13 cellular contexts compared by ENCODE assay signal in genomic region chr2:47301277-47301618, GRCh38.
A peak's percentile ranks its signal among the peaks of the same experiment; 100 is the strongest.
DNase-seq lines count a peak whose midpoint lies in the region; ATAC-seq and TF ChIP-seq lines count a peak whose summit lies in the region.
"Had no signal": no experiment of that assay in that cellular context is flagged by ENCODE, and none has a peak within 500 bp of the region (broad histone marks: within the 10 kb centered on the region; RNA-seq: fewer than 3 reads in every experiment).

No MANE protein-coding gene starts in this region.

- H3K4me3 Mint-ChIP-seq in natural killer cell treated with Interleukin-12 subunit alpha and Interleukin-12 subunit beta and Interleukin-15 and Interleukin-18, amount 100 ng/mL, for 72 hours, result no peak overlapping the region

- no peak overlapping the region for H3K27ac Mint-ChIP-seq in natural killer cell treated with Interleukin-12 subunit alpha and Interleukin-12 subunit beta and Interleukin-15 and Interleukin-18, amount 100 ng/mL, for 72 hours

- no peaks in the 10 kb centered on the region for H3K9me3 Mint-ChIP-seq in natural killer cell treated with Interleukin-12 subunit alpha and Interleukin-12 subunit beta and Interleukin-15 and Interleukin-18, amount 100 ng/mL, for 72 hours

- no peaks in the 10 kb centered on the region for H3K27me3 ChIP-seq in lower lobe of right lung (ENCODE audit: low read depth)
- H3K27me3 ChIP-seq in prostate gland (replicated peaks; ENCODE audit: insufficient read depth), result no peaks in the 10 kb centered on the region
- H3K27me3 ChIP-seq: gastroesophageal sphincter had no signal

- no peaks in the 10 kb centered on the region for H3K36me3 ChIP-seq in lower lobe of right lung
- no peaks in the 10 kb centered on the region for H3K36me3 ChIP-seq in prostate gland
- H3K36me3 ChIP-seq: gastroesophageal sphincter had no signal

- TF ChIP-seq POLR2A in prostate gland (IDR thresholded peaks at IDR 0.05), result no peak

- DNase-seq in GM12864 (ENCODE audit: low read depth) (peak; percentile 48), RPMI8226 (peak; percentile 30), lower lobe of right lung (no peak), prostate gland (ENCODE audit: low spot score) (no peak), GM19240 (ENCODE audit: insufficient read length, low spot score) (no peak)
- no peak for DNase-seq in natural killer cell treated with Interleukin-12 subunit alpha and Interleukin-12 subunit beta and Interleukin-15 and Interleukin-18, amount 100 ng/mL, for 72 hours (ENCODE audit: low spot score)
- DNase-seq: activated naive CD4-positive, alpha-beta T cell treated with Interleukin-2 at 50 U/mL for 16 hours; cortex of kidney; mesendoderm; NCI-H1694 treated with DMSO at 0.1 percent for 48 hours had no signal

- intact Hi-C loops in lower lobe of right lung (cut with DNase I), result no loop called here
- intact Hi-C loops in prostate gland (cut with DNase I), result no loop called here

- ATAC-seq in GM19455 (IDR thresholded peaks at IDR 0.05; ENCODE audit: unreplicated experiment) (peak; percentile 52), HG03039 (IDR thresholded peaks at IDR 0.05; ENCODE audit: unreplicated experiment) (peak; percentile 71), lower lobe of right lung (no peak)
- no peak for ATAC-seq in natural killer cell treated with Interleukin-12 subunit alpha and Interleukin-12 subunit beta and Interleukin-15 and Interleukin-18, amount 100 ng/mL, for 72 hours
- ATAC-seq: gastroesophageal sphincter had no signal

- H3K27ac ChIP-seq in lower lobe of right lung, result no peak overlapping the region
- H3K27ac ChIP-seq in prostate gland, result no peak overlapping the region
- H3K27ac ChIP-seq: gastroesophageal sphincter had no signal

- H3K9me3 ChIP-seq in lower lobe of right lung (no peaks in the 10 kb centered on the region), prostate gland (no peaks in the 10 kb centered on the region)
- H3K9me3 ChIP-seq: gastroesophageal sphincter had no signal

- H3K4me1 ChIP-seq in lower lobe of right lung, result peaks cover 18% of the 10 kb centered on the region
- no peaks in the 10 kb centered on the region for H3K4me1 ChIP-seq in prostate gland (replicated peaks)

- peaks cover 10 to 11% of the 10 kb centered on the region in 2 donors for H3K4me1 Mint-ChIP-seq in natural killer cell treated with Interleukin-12 subunit alpha and Interleukin-12 subunit beta and Interleukin-15 and Interleukin-18, amount 100 ng/mL, for 72 hours (ENCODE audit: low read depth in 2 of 2)

- H3K36me3 Mint-ChIP-seq in natural killer cell treated with Interleukin-12 subunit alpha and Interleukin-12 subunit beta and Interleukin-15 and Interleukin-18, amount 100 ng/mL, for 72 hours, result no peaks in the 10 kb centered on the region

- H3K27me3 Mint-ChIP-seq in natural killer cell treated with Interleukin-12 subunit alpha and Interleukin-12 subunit beta and Interleukin-15 and Interleukin-18, amount 100 ng/mL, for 72 hours, result peaks cover under 1 to 13% of the 10 kb centered on the region in 2 donors

- H3K4me3 ChIP-seq in GM12864 (ENCODE audit: low read depth, low read length) (no peak overlapping the region; the same call in 1 of the 2 replicates), lower lobe of right lung (no peak overlapping the region), prostate gland (no peak overlapping the region)
- H3K4me3 ChIP-seq: gastroesophageal sphincter had no signal

- 82% methylated on average over 3 of the region's 3 CpGs for WGBS in prostate gland

- TF ChIP-seq CTCF in GM12864 (IDR thresholded peaks at IDR 0.05; ENCODE audit: low read depth, low read length, missing control alignments), result no peak
- TF ChIP-seq CTCF in lower lobe of right lung (IDR thresholded peaks at IDR 0.05), result no peak
- no peak for TF ChIP-seq CTCF in prostate gland (IDR thresholded peaks at IDR 0.05)

Comparison
In these comparisons a context has a peak if more than half of its experiments do, and no peak if none do; other contexts are left out.
1. DNase-seq: peak in GM12864 (single experiment) and RPMI8226 (single experiment); none in natural killer cell treated with Interleukin-12 subunit alpha and Interleukin-12 subunit beta and Interleukin-15 and Interleukin-18, amount 100 ng/mL, for 72 hours (single experiment), lower lobe of right lung (single experiment), prostate gland (single experiment) and GM19240 (single experiment).
2. ATAC-seq: peak in GM19455 (single experiment) and HG03039 (single experiment); none in natural killer cell treated with Interleukin-12 subunit alpha and Interleukin-12 subunit beta and Interleukin-15 and Interleukin-18, amount 100 ng/mL, for 72 hours (0 of 2) and lower lobe of right lung (0 of 2).